Comparison of ENCODE assay signal across 10 cellular contexts in the genomic region with DNA sequence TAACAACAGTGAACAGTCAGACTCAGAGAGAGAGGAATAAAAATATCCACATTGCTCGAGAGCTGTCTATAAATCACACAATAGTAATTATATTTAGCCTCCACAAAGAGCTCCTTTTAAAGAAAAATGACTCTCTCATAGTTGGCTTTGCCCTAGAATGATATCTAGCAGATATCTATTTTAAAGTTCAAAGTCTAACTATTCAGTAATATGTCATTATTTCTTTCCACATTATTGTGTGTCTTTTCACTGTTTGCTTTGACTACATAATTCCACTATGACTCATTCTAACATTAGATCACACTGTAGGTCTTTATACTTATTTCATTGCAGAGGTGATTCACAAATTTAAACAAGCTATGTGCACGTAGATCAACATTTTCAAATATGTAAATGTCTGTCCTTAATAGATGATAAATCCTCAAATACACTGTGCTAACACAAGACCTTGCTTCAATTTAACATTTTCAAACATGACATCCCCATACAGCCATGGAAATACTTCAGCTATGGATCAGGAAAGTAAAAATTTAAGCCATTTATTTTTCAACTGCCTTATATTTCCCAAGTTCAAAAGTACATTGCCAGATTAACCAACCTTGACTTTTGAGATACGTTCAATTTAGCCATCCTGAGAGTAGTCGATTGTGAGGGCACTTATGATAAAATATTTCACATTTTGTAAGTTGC.
DNase-seq lines count a peak whose midpoint lies in the region; ATAC-seq lines count a peak whose summit lies in the region.
"Had no signal": no experiment of that assay in that cellular context is flagged by ENCODE, and none has a peak within 500 bp of the region (broad histone marks: within the 10 kb centered on the region; RNA-seq: fewer than 3 reads in every experiment).

No MANE protein-coding gene starts in this region.

- in situ Hi-C loops in Caki2 (cut with HindIII; ENCODE audit: low pct_unique_long_range_greater_than_20kb, low sequenced_read_pairs), result no loop called here

- H3K27me3 ChIP-seq in neuron (ENCODE audit: insufficient read depth, low read length), result no peaks in the 10 kb centered on the region
- H3K27me3 ChIP-seq: upper lobe of left lung had no signal

- H3K4me1 ChIP-seq in neuron (ENCODE audit: insufficient read depth, low read length), result no peaks in the 10 kb centered on the region
- H3K4me1 ChIP-seq: upper lobe of left lung had no signal

- peak overlapping the region; percentile 46 for H2AFZ ChIP-seq in neuron (ENCODE audit: low read depth, low read length)

- DNase-seq in Caki2 (ENCODE audit: low read depth), result peak; percentile 86
- DNase-seq in LoVo (ENCODE audit: low spot score), result peak; percentile 88
- peak; percentile 73 for DNase-seq in dedifferentiated amniotic fluid mesenchymal stem cell (ENCODE audit: extremely low spot score)
- no peak for DNase-seq in stimulated activated CD4-positive, alpha-beta T cell treated with anti-CD3 and anti-CD28 coated beads, Interleukin-4, amount 100 ng/mL, for 4 hours
- no peak for DNase-seq in NCI-H526 (lab: John Stamatoyannopoulos, UW)
- DNase-seq in effector CD8-positive, alpha-beta T cell (lab: John Stamatoyannopoulos, UW), result no peak
- DNase-seq: OCI-M1, upper lobe of left lung had no signal

- ATAC-seq in HG03354 (IDR thresholded peaks at IDR 0.05; ENCODE audit: poor library complexity, severe bottlenecking, unreplicated experiment), result no peak

- H3K36me3 ChIP-seq in neuron (ENCODE audit: insufficient read depth, low read length), result no peaks in the 10 kb centered on the region
- H3K36me3 ChIP-seq: upper lobe of left lung had no signal

- H3K4me3 ChIP-seq in neuron (ENCODE audit: low read length), result no peak overlapping the region
- H3K4me3 ChIP-seq: upper lobe of left lung had no signal

- H3K9me3 ChIP-seq in neuron (ENCODE audit: low read length), result no peaks in the 10 kb centered on the region
- H3K9me3 ChIP-seq: upper lobe of left lung had no signal

Comparison
In these comparisons a context has a peak if more than half of its experiments do, and no peak if none do; other contexts are left out.
1. DNase-seq: peak in Caki2 (single experiment), LoVo (single experiment) and dedifferentiated amniotic fluid mesenchymal stem cell (single experiment); none in stimulated activated CD4-positive, alpha-beta T cell treated with anti-CD3 and anti-CD28 coated beads, Interleukin-4, amount 100 ng/mL, for 4 hours (0 of 2), NCI-H526 (0 of 2) and effector CD8-positive, alpha-beta T cell (single experiment).